Comparison of ENCODE assay signal across 8 cellular contexts in genomic region chr17:42107597-42108576, GRCh38. TPM values are rescaled to one million over a fixed set of nuclear protein-coding genes. Genes with fewer than 3 reads are reported as not detected.
DNase-seq lines count a peak whose midpoint lies in the region; ATAC-seq and TF ChIP-seq lines count a peak whose summit lies in the region.

No MANE protein-coding gene starts in this region.

- no peak for TF ChIP-seq EP300 in esophagus muscularis mucosa (IDR thresholded peaks at IDR 0.05)

- no peaks in the 10 kb centered on the region for H3K27me3 ChIP-seq in esophagus muscularis mucosa
- H3K27me3 ChIP-seq in osteoblast (ENCODE audit: insufficient read depth, low read length), result no peaks in the 10 kb centered on the region
- H3K27me3 ChIP-seq in thoracic aorta (replicated peaks; ENCODE audit: insufficient read depth), result no peaks in the 10 kb centered on the region

- intact Hi-C loops in esophagus muscularis mucosa (cut with DNase I), result no loop called here

- peak; percentile 58 to 88 for DNase-seq in NOMO-1 (lab: John Stamatoyannopoulos, UW; ENCODE audit: unreplicated experiment in 2 of 2)
- DNase-seq in activated T-cell treated with anti-CD3 and anti-CD28 coated beads for 4 hours, result peak; percentile 86
- DNase-seq in esophagus muscularis mucosa (ENCODE audit: extremely low spot score), result no peak
- peak; percentile 97 for DNase-seq in osteoblast (ENCODE audit: insufficient read length, low spot score, missing footprints)
- DNase-seq in thoracic aorta (ENCODE audit: low spot score), result no peak
- DNase-seq in SKM-1 (lab: John Stamatoyannopoulos, UW; ENCODE audit: unreplicated experiment), result no peak

- H3K79me2 ChIP-seq in osteoblast (ENCODE audit: insufficient read depth, low read length), result no peaks in the 10 kb centered on the region

- H3K4me1 ChIP-seq in esophagus muscularis mucosa (peaks cover 15 to 33% (median 28%) of the 10 kb centered on the region in 4 donors), osteoblast (ENCODE audit: insufficient read depth, low read length) (peaks cover 10% of the 10 kb centered on the region), thoracic aorta (ENCODE audit: control insufficient read depth in 1 of 2, low read depth in 2 of 2) (peaks cover 10 to 16% of the 10 kb centered on the region in 2 donors)

- H3K36me3 ChIP-seq in esophagus muscularis mucosa (peaks cover 9 to 64% (median 35%) of the 10 kb centered on the region in 4 donors), osteoblast (ENCODE audit: insufficient read depth, low read length) (no peaks in the 10 kb centered on the region), thoracic aorta (peaks cover 6% of the 10 kb centered on the region)

- H3K27ac ChIP-seq in esophagus muscularis mucosa (replicated peaks in 1 of 4) (no peak overlapping the region), osteoblast (ENCODE audit: low read depth, low read length) (no peak overlapping the region), thoracic aorta (no peak overlapping the region)

- TF ChIP-seq CTCF in esophagus muscularis mucosa (IDR thresholded peaks at IDR 0.05) (no peak), osteoblast (IDR thresholded peaks at IDR 0.05; ENCODE audit: extremely low read depth, low read depth, low read length) (no peak), thoracic aorta (IDR thresholded peaks at IDR 0.05) (no peak)

- 63% methylated on average over 35 of the region's 51 CpGs for WGBS in esophagus muscularis mucosa

- ATAC-seq in GM19035 (IDR thresholded peaks at IDR 0.05; ENCODE audit: unreplicated experiment) (peak; percentile 51), HG03439 (IDR thresholded peaks at IDR 0.05; ENCODE audit: unreplicated experiment) (peak; percentile 72), thoracic aorta (ENCODE audit: insufficient number of reproducible peaks, low FRiP score, low read depth) (no peak)

- TF ChIP-seq POLR2A in esophagus muscularis mucosa (IDR thresholded peaks at IDR 0.05; ENCODE audit: low read depth), result no peak

- H3K9me3 ChIP-seq in esophagus muscularis mucosa (no peaks in the 10 kb centered on the region), osteoblast (ENCODE audit: low read depth, low read length) (no peaks in the 10 kb centered on the region), thoracic aorta (no peaks in the 10 kb centered on the region)

- H3K4me3 ChIP-seq in esophagus muscularis mucosa (peak overlapping the region; percentile 3 to 50 (median 36)), osteoblast (ENCODE audit: insufficient read depth, low read length) (no peak overlapping the region), thoracic aorta (peak overlapping the region; percentile 29)

- H2AFZ ChIP-seq in osteoblast (ENCODE audit: low read length), result no peak overlapping the region

- H4K20me1 ChIP-seq in osteoblast (ENCODE audit: insufficient read depth, low read length), result no peaks in the 10 kb centered on the region

- H3K4me2 ChIP-seq in osteoblast (ENCODE audit: insufficient read depth, low read length), result no peak overlapping the region

RNA-seq across cellular contexts. Expression of gene DHX58, which starts 4.6 kb away (rescaled TPM):
- 10 to 100 TPM in 3 of 4 donors, 1 to 10 TPM in 1; 9.6 to 11.7 (median 11.3) TPM for total RNA-seq in esophagus muscularis mucosa
- total RNA-seq in osteoblast, result 18.5 and 23.0 TPM in 2 replicates
- 10 to 100 TPM; 13.7 to 18.5 TPM for total RNA-seq in thoracic aorta

RNA-seq across cellular contexts. Expression of gene ZNF385C, which starts 9.6 kb away (rescaled TPM):
- total RNA-seq in esophagus muscularis mucosa, result under 1 TPM in 2 of 4 donors, not detected in 2; 0.39 to 0.42 TPM
- total RNA-seq in osteoblast, result not detected in 2 replicates
- not detected for total RNA-seq in thoracic aorta

RNA-seq across cellular contexts. Expression of gene KAT2A, which starts 13.3 kb away (rescaled TPM):
- total RNA-seq in esophagus muscularis mucosa (10 to 100 TPM; 13.8 to 31.1 (median 21.8) TPM), osteoblast (8.3 and 9.0 TPM in 2 replicates), thoracic aorta (10 to 100 TPM; 26.4 to 31.3 TPM)

RNA-seq across cellular contexts. Expression of gene HSPB9, which starts 14.7 kb away (rescaled TPM):
- under 1 TPM in 2 of 4 donors, not detected in 2; 0.26 to 0.42 TPM for total RNA-seq in esophagus muscularis mucosa
- total RNA-seq in osteoblast, result not detected in 2 replicates
- total RNA-seq in thoracic aorta, result not detected

RNA-seq across cellular contexts. Expression of gene RAB5C, which starts 46.9 kb away (rescaled TPM):
- total RNA-seq in esophagus muscularis mucosa (100 to 1,000 TPM; 102 to 140 (median 128) TPM), osteoblast (80.0 and 90.5 TPM in 2 replicates), thoracic aorta (100 to 1,000 TPM in 1 of 2 donors, 10 to 100 TPM in 1; 89.2 to 158 TPM)

Comparison
In these comparisons a context has a peak if more than half of its experiments do, and no peak if none do; other contexts are left out.
1. DNase-seq: peak in NOMO-1 (2 of 2), activated T-cell treated with anti-CD3 and anti-CD28 coated beads for 4 hours (single experiment) and osteoblast (single experiment); none in esophagus muscularis mucosa (single experiment), thoracic aorta (single experiment) and SKM-1 (single experiment).